Comparison of ENCODE assay signal across 8 cellular contexts in genomic region chr4:40672528-40673522, GRCh38. TPM values are rescaled to one million over a fixed set of nuclear protein-coding genes. Genes with fewer than 3 reads are reported as not detected.
DNase-seq lines count a peak whose midpoint lies in the region; ATAC-seq, FAIRE-seq and TF ChIP-seq lines count a peak whose summit lies in the region.

No MANE protein-coding gene starts in this region.

- H3K27me3 ChIP-seq in ACC112 (ENCODE audit: insufficient read depth, low read length) (no peaks in the 10 kb centered on the region), spleen (replicated peaks in 1 of 7) (no peaks in the 10 kb centered on the region)

- H3K4me1 ChIP-seq in ACC112 (ENCODE audit: control insufficient read depth, insufficient read depth, low read length, unreplicated experiment) = peaks cover 5% of the 10 kb centered on the region
- H3K4me1 ChIP-seq in spleen = peaks cover 13 to 29% (median 21%) of the 10 kb centered on the region in 6 donors

- TF ChIP-seq POLR2A in spleen (IDR thresholded peaks at IDR 0.05) = no peak

- peak overlapping the region; percentile 68 to 81 for H3K4me3 Mint-ChIP-seq in activated T-cell treated with anti-CD3 and anti-CD28 coated beads, Interleukin-2, amount 50 U/mL, for 72 hours

- no peak for TF ChIP-seq CTCF in spleen (IDR thresholded peaks at IDR 0.05 in 8 of 11, conservative IDR thresholded peaks at IDR 0.05 in 3 of 11)

- H3K27ac Mint-ChIP-seq in activated T-cell treated with anti-CD3 and anti-CD28 coated beads, Interleukin-2, amount 50 U/mL, for 72 hours = peak overlapping the region; percentile 96

- peak; percentile 98 for FAIRE-seq in GM18507 (lab: Jason Lieb, UNC)

- H3K27me3 Mint-ChIP-seq in activated T-cell treated with anti-CD3 and anti-CD28 coated beads, Interleukin-2, amount 50 U/mL, for 72 hours (ENCODE audit: low read depth) = no peaks in the 10 kb centered on the region

- no peak overlapping the region for H3K4me3 ChIP-seq in ACC112 (ENCODE audit: low read depth, low read length)
- H3K4me3 ChIP-seq in spleen = no peak overlapping the region

- peaks cover 79% of the 10 kb centered on the region for H3K4me1 Mint-ChIP-seq in activated T-cell treated with anti-CD3 and anti-CD28 coated beads, Interleukin-2, amount 50 U/mL, for 72 hours (ENCODE audit: low read depth)

- ATAC-seq in HG02852 (IDR thresholded peaks at IDR 0.05; ENCODE audit: unreplicated experiment) = peak; percentile 80
- ATAC-seq in activated T-cell treated with anti-CD3 and anti-CD28 coated beads, Interleukin-2, amount 50 U/mL, for 72 hours (replicated peaks in 1 of 2) = peak; percentile 88 to 91
- ATAC-seq in left cardiac atrium = peak; percentile 71 to 94

- H2AFZ ChIP-seq in ACC112 (ENCODE audit: low read length, unreplicated experiment) = peak overlapping the region; percentile 49

- no peaks in the 10 kb centered on the region for H3K9me3 ChIP-seq in spleen

- H3K79me2 ChIP-seq in ACC112 (ENCODE audit: control insufficient read depth, insufficient read depth, low read length, unreplicated experiment) = no peaks in the 10 kb centered on the region

- H3K9me3 Mint-ChIP-seq in activated T-cell treated with anti-CD3 and anti-CD28 coated beads, Interleukin-2, amount 50 U/mL, for 72 hours = no peaks in the 10 kb centered on the region

- 28 to 43% (median 31%) methylated on average over 15 of the region's 15 CpGs for WGBS in spleen, 5 donors

- intact Hi-C loops in left cardiac atrium (cut with DNase I) = no loop called here
- intact Hi-C loops in spleen (cut with DNase I; ENCODE audit: low total_unique reads) = no loop called here

- H3K36me3 Mint-ChIP-seq in activated T-cell treated with anti-CD3 and anti-CD28 coated beads, Interleukin-2, amount 50 U/mL, for 72 hours (ENCODE audit: insufficient read depth in 2 of 2) = no peaks in the 10 kb centered on the region

- peak; percentile 39 for DNase-seq in GM18507 (ENCODE audit: extremely low spot score, insufficient read length, low read depth)
- peak; percentile 95 for DNase-seq in NCI-H460 (ENCODE audit: extremely low read depth, low read depth)
- DNase-seq in activated T-cell treated with anti-CD3 and anti-CD28 coated beads, Interleukin-2, amount 50 U/mL, for 72 hours = peak; percentile 60 to 67
- DNase-seq in left cardiac atrium = no peak
- no peak for DNase-seq in spleen
- DNase-seq in C1 segment of cervical spinal cord (lab: John Stamatoyannopoulos, UW) = no peak

- H3K27ac ChIP-seq in ACC112 (ENCODE audit: low read depth, low read length) (peak overlapping the region; percentile 41), spleen (peak overlapping the region; percentile 5 to 82 (median 74))

- no peaks in the 10 kb centered on the region for H3K36me3 ChIP-seq in ACC112 (ENCODE audit: insufficient read depth, low read length)
- H3K36me3 ChIP-seq in spleen = no peaks in the 10 kb centered on the region

RNA-seq across cellular contexts. Expression of gene RBM47, which starts 43.2 kb away (rescaled TPM):
- total RNA-seq in NCI-H460 (2014; rRNA removed; shearing (Covaris generic)) = 40.2 and 47.3 TPM in 2 replicates
- 65.2 and 75.3 TPM in 2 replicates for polyA plus RNA-seq in NCI-H460 (2014; cell fraction: nucleus; rRNA removed)
- 10 to 100 TPM; 10.9 to 12.0 TPM for total RNA-seq in activated T-cell treated with anti-CD3 and anti-CD28 coated beads, Interleukin-2, amount 50 U/mL, for 72 hours
- total RNA-seq in left cardiac atrium (10 to 100 TPM in 1 of 2 donors, 1 to 10 TPM in 1; 9.6 to 10.8 TPM), spleen (100 to 1,000 TPM in 1 of 7 donors, 10 to 100 TPM in 6; 62.6 to 164 (median 91.6) TPM)
- 10 to 100 TPM in 1 of 3 donors, 1 to 10 TPM in 2; 6.0 to 12.8 (median 7.4) TPM for polyA plus RNA-seq in spleen

Comparison
In these comparisons a context has a peak if more than half of its experiments do, and no peak if none do; other contexts are left out.
1. DNase-seq: peak in GM18507 (single experiment), NCI-H460 (single experiment) and activated T-cell treated with anti-CD3 and anti-CD28 coated beads, Interleukin-2, amount 50 U/mL, for 72 hours (2 of 2); none in left cardiac atrium (single experiment), spleen (single experiment) and C1 segment of cervical spinal cord (0 of 14).
2. Peak in every context shown above with its lines, with median percentiles within 50 percentile points of each other: ATAC-seq.